Comparison of ENCODE assay signal across 17 cellular contexts in genomic region chr15:38587214-38587613, GRCh38. TPM values are rescaled to one million over a fixed set of nuclear protein-coding genes. Genes with fewer than 3 reads are reported as not detected.
DNase-seq lines count a peak whose midpoint lies in the region; ATAC-seq, FAIRE-seq and TF ChIP-seq lines count a peak whose summit lies in the region.
"Had no signal": no experiment of that assay in that cellular context is flagged by ENCODE, and none has a peak within 500 bp of the region (broad histone marks: within the 10 kb centered on the region; RNA-seq: fewer than 3 reads in every experiment).

No MANE protein-coding gene starts in this region.

- in situ Hi-C loops in GM12878 (cut with MboI): no loop called here

- TF ChIP-seq CTCF in GM12878 (IDR thresholded peaks at IDR 0.05 in 2 of 3, conservative IDR thresholded peaks at IDR 0.05 in 1 of 3; ENCODE audit: control insufficient read depth in 2 of 3, extremely low read depth in 1 of 3, insufficient read depth in 1 of 3, low read depth in 3 of 3, low read length in 3 of 3) (no peak), RWPE1 (conservative IDR thresholded peaks at IDR 0.05; ENCODE audit: low read depth) (no peak)

- no peak overlapping the region for H3K4me3 ChIP-seq in CD4-positive, CD25-positive, alpha-beta regulatory T cell (ENCODE audit: low read depth, low read length)
- H3K4me3 ChIP-seq in CD8-positive, alpha-beta memory T cell (ENCODE audit: low read length): peak overlapping the region; percentile 43
- H3K4me3 ChIP-seq in GM12878: no peak overlapping the region
- H3K4me3 ChIP-seq: gastroesophageal sphincter, SJSA1 had no signal

- SMC1A ChIA-PET in GM12878 (lab: Charles Lee; ENCODE audit: uncharacterized antibody, unreplicated experiment): interaction anchor here (0.7 to 4.1 kb wide), 17 partner anchors 9 to 147 kb away, joined by 3 to 36 read pairs (median 4); no protein-coding TSS in a partner anchor

- peaks cover 0 to 10% (median 2%) of the 10 kb centered on the region in 7 donors for H3K9me3 Mint-ChIP-seq in CD4-positive, CD25-positive, alpha-beta regulatory T cell
- H3K9me3 Mint-ChIP-seq in CD8-positive, alpha-beta memory T cell: peaks cover 0 to 6% (median 4%) of the 10 kb centered on the region in 5 donors

- peak overlapping the region; percentile 37 for H3K27ac ChIP-seq in CD4-positive, CD25-positive, alpha-beta regulatory T cell (ENCODE audit: insufficient read depth, low read length, poor library complexity, severe bottlenecking)
- H3K27ac ChIP-seq in CD8-positive, alpha-beta memory T cell (ENCODE audit: low read depth, low read length): no peak overlapping the region
- H3K27ac ChIP-seq in GM12878 (ENCODE audit: control insufficient read depth, insufficient read depth) (no peak overlapping the region), RWPE1 (no peak overlapping the region)
- H3K27ac ChIP-seq: gastroesophageal sphincter, SJSA1 had no signal

- FAIRE-seq in GM12878 (lab: Jason Lieb, UNC): no peak

- POLR2A ChIA-PET in CD8-positive, alpha-beta memory T cell (lab: Charles Lee): interaction anchor here (0.6 kb wide), 1 partner anchor 72 kb away, joined by 8 read pairs; no protein-coding TSS in a partner anchor
- POLR2A ChIA-PET in GM12878 (lab: Charles Lee): interaction anchor here (0.6 to 2.4 kb wide), 11 partner anchors 9 to 1087 kb away, joined by 3 to 6 read pairs (median 4); partner anchors contain the start of gene RASGRP1
- POLR2A ChIA-PET in RWPE1 (lab: Yijun Ruan, JAX; ENCODE audit: low non-redundant PET): no interaction called here

- peak; percentile 40 to 52 for ATAC-seq in CD4-positive, CD25-positive, alpha-beta regulatory T cell (ENCODE audit: low read depth in 2 of 2)
- peak; percentile 61 for ATAC-seq in HG03432 (IDR thresholded peaks at IDR 0.05; ENCODE audit: unreplicated experiment)
- peak; percentile 87 for ATAC-seq in GM12878
- ATAC-seq: esophagus mucosa, gastroesophageal sphincter, PC-3 had no signal

- no peak for TF ChIP-seq EP300 in GM12878 (IDR thresholded peaks at IDR 0.05; ENCODE audit: borderline replicate concordance in 1 of 2, control insufficient read depth in 1 of 2, low read depth in 2 of 2, low read length in 2 of 2)

- peak in 1 of 3 donors; percentile 70 for DNase-seq in CD4-positive, CD25-positive, alpha-beta regulatory T cell
- DNase-seq in CD8-positive, alpha-beta memory T cell: no peak
- DNase-seq in GM12878 (ENCODE audit: low read depth, low spot score) (no peak), NCI-H69 (lab: John Stamatoyannopoulos, UW) (no peak), SKM-1 treated with dmso at 0.1 percent for 144 hours (lab: John Stamatoyannopoulos, UW; ENCODE audit: unreplicated experiment) (no peak), RWPE1 (ENCODE audit: low spot score) (no peak), NCI-H2196 (lab: John Stamatoyannopoulos, UW; ENCODE audit: unreplicated experiment) (no peak)
- DNase-seq: AML-193; central memory CD4-positive, alpha-beta T cell; GDM1; KG1; NCI-H1417; PC-3 had no signal

- no peaks in the 10 kb centered on the region for H3K27me3 ChIP-seq in CD4-positive, CD25-positive, alpha-beta regulatory T cell (ENCODE audit: control insufficient read depth, insufficient read depth, low read length)
- no peaks in the 10 kb centered on the region for H3K27me3 ChIP-seq in CD8-positive, alpha-beta memory T cell (ENCODE audit: insufficient read depth, low read length, poor library complexity, severe bottlenecking)
- no peaks in the 10 kb centered on the region for H3K27me3 ChIP-seq in GM12878 (replicated peaks in 1 of 2; ENCODE audit: control insufficient read depth in 2 of 2, insufficient read depth in 2 of 2, low read length in 1 of 2)
- H3K27me3 ChIP-seq: gastroesophageal sphincter, SJSA1 had no signal

- TF ChIP-seq RAD21 in GM12878 (IDR thresholded peaks at IDR 0.05; ENCODE audit: insufficient read depth, low read depth, low read length): no peak

- H3K36me3 ChIP-seq in CD4-positive, CD25-positive, alpha-beta regulatory T cell (ENCODE audit: control insufficient read depth, insufficient read depth, low read length): no peaks in the 10 kb centered on the region
- no peaks in the 10 kb centered on the region for H3K36me3 ChIP-seq in CD8-positive, alpha-beta memory T cell (ENCODE audit: insufficient read depth, low read length)
- no peaks in the 10 kb centered on the region for H3K36me3 ChIP-seq in GM12878 (ENCODE audit: control insufficient read depth in 2 of 2, insufficient read depth in 2 of 2, low read length in 1 of 2)
- H3K36me3 ChIP-seq: gastroesophageal sphincter, SJSA1 had no signal

- CTCF ChIA-PET in CD8-positive, alpha-beta memory T cell (lab: Charles Lee): interaction anchor here (1.3 to 2.0 kb wide), 3 partner anchors 15 to 23 kb away, joined by 3 to 13 read pairs (median 3); partner anchors contain the start of gene RASGRP1
- CTCF ChIA-PET in GM12878 (lab: Yijun Ruan, JAX) (interaction anchor here (0.6 to 4.3 kb wide), 8 partner anchors 9 to 64 kb away, joined by 3 to 22 read pairs (median 4); no protein-coding TSS in a partner anchor), RWPE1 (lab: Yijun Ruan, JAX) (no interaction called here)

- H3K9me3 ChIP-seq in CD4-positive, CD25-positive, alpha-beta regulatory T cell (ENCODE audit: control insufficient read depth in 2 of 2, low read length in 2 of 2): no peaks in the 10 kb centered on the region
- no peaks in the 10 kb centered on the region for H3K9me3 ChIP-seq in CD8-positive, alpha-beta memory T cell (ENCODE audit: low read length)
- no peaks in the 10 kb centered on the region for H3K9me3 ChIP-seq in GM12878 (replicated peaks; ENCODE audit: control insufficient read depth, insufficient read depth, low read length)
- H3K9me3 ChIP-seq: gastroesophageal sphincter, SJSA1 had no signal

- no peak for TF ChIP-seq POLR2A in GM12878 (IDR thresholded peaks at IDR 0.05; ENCODE audit: low read depth, low read length)

- peak overlapping the region in 2 of 4 donors; percentile 38 to 61 for H3K4me3 Mint-ChIP-seq in CD4-positive, CD25-positive, alpha-beta regulatory T cell
- peak overlapping the region in 5 of 7 donors; percentile 15 to 70 (median 45) for H3K4me3 Mint-ChIP-seq in CD8-positive, alpha-beta memory T cell

- BruUV-seq in GM12878 (replicated peaks; lab: Mats Ljungman, UMichigan): no TSS peak

- H3K27ac Mint-ChIP-seq in CD4-positive, CD25-positive, alpha-beta regulatory T cell: peak overlapping the region; percentile 71 to 87 (median 82)
- H3K27ac Mint-ChIP-seq in CD8-positive, alpha-beta memory T cell: peak overlapping the region; percentile 58 to 92 (median 80)

- peaks cover 7% of the 10 kb centered on the region for H3K4me1 ChIP-seq in CD4-positive, CD25-positive, alpha-beta regulatory T cell (ENCODE audit: control insufficient read depth, insufficient read depth, low read length, poor library complexity, severe bottlenecking)
- peaks cover 19% of the 10 kb centered on the region for H3K4me1 ChIP-seq in CD8-positive, alpha-beta memory T cell (ENCODE audit: insufficient read depth, low read length)
- no peaks in the 10 kb centered on the region for H3K4me1 ChIP-seq in GM12878 (ENCODE audit: control insufficient read depth, insufficient read depth, low read length)
- H3K4me1 ChIP-seq: gastroesophageal sphincter, SJSA1 had no signal

- no peaks in the 10 kb centered on the region for H3K27me3 Mint-ChIP-seq in CD4-positive, CD25-positive, alpha-beta regulatory T cell
- peaks cover 0 to 2% of the 10 kb centered on the region in 2 donors for H3K27me3 Mint-ChIP-seq in CD8-positive, alpha-beta memory T cell

- H4K20me1 ChIP-seq in GM12878 (ENCODE audit: control insufficient read depth, insufficient read depth): no peaks in the 10 kb centered on the region

- H3K9ac ChIP-seq in GM12878 (ENCODE audit: control insufficient read depth, insufficient read depth, low read length): no peak overlapping the region

- H3K4me2 ChIP-seq in GM12878 (ENCODE audit: control insufficient read depth, insufficient read depth): 0 out of 2 replicates have a peak overlapping the region, but pooled peaks have one; percentile 1

- WGBS in GM12878 (ENCODE audit: insufficient coverage, insufficient replicate concordance, low lambda C conversion rate, missing lambda C conversion rate): 65% methylated on average over 6 of the region's 6 CpGs

- intact Hi-C loops in GM12878 (cut with micrococcal nuclease; ENCODE audit: unreplicated experiment): no loop called here

- no peaks in the 10 kb centered on the region for H3K79me2 ChIP-seq in GM12878 (ENCODE audit: control insufficient read depth, insufficient read depth, low read length)

- peaks cover 5 to 25% (median 19%) of the 10 kb centered on the region in 4 donors for H3K4me1 Mint-ChIP-seq in CD4-positive, CD25-positive, alpha-beta regulatory T cell
- H3K4me1 Mint-ChIP-seq in CD8-positive, alpha-beta memory T cell: peaks cover 17 to 36% (median 18%) of the 10 kb centered on the region in 3 donors

- peak overlapping the region; percentile 70 for H2AFZ ChIP-seq in GM12878 (ENCODE audit: control insufficient read depth, low read depth, low read length)

- RAD21 ChIA-PET in GM12878 (lab: Charles Lee; ENCODE audit: unreplicated experiment): interaction anchor here (1.0 to 2.5 kb wide), 11 partner anchors 9 to 147 kb away, joined by 3 to 13 read pairs (median 6); partner anchors contain the start of gene RASGRP1

- peaks cover 7% of the 10 kb centered on the region for H3K36me3 Mint-ChIP-seq in CD4-positive, CD25-positive, alpha-beta regulatory T cell
- peaks cover 0 to 16% (median 6%) of the 10 kb centered on the region in 3 donors for H3K36me3 Mint-ChIP-seq in CD8-positive, alpha-beta memory T cell

RNA-seq across cellular contexts. Expression of gene RASGRP1, which starts 22.6 kb away (rescaled TPM):
- total RNA-seq in CD4-positive, CD25-positive, alpha-beta regulatory T cell: 216 TPM
- polyA plus RNA-seq in CD4-positive, CD25-positive, alpha-beta regulatory T cell: 100 to 1,000 TPM in 1 of 4 donors, 10 to 100 TPM in 3; 74.5 to 108 (median 86.6) TPM
- total RNA-seq in CD8-positive, alpha-beta memory T cell: 10 to 100 TPM; 64.7 to 67.9 TPM
- polyA plus RNA-seq in CD8-positive, alpha-beta memory T cell: 90.9 TPM
- total RNA-seq in GM12878 (2013; cell fraction: nucleolus; rRNA removed): 151 and 158 TPM in 2 replicates
- total RNA-seq in GM12878 (2014; rRNA removed) (27.4 and 31.3 TPM in 2 replicates), GM12878 (2014; rRNA removed; fragmentation: Illumina TruSeq; extraction: Trizol) (23.5 and 23.8 TPM in 2 replicates), GM12878 (2021) (25.5 and 29.3 TPM in 2 replicates)
- polyA plus RNA-seq in GM12878 (2011; ENCODE audit: low read depth): 5.6 TPM
- polyA plus RNA-seq in GM12878 (2011; rRNA removed) (234 and 259 TPM in 2 replicates), GM12878 (2014; fragmentation: Illumina TruSeq; extraction: Trizol) (26.0 and 32.7 TPM in 2 replicates), GM12878 (2014; fragmentation: Nextera tagmentation; extraction: Ambion mirVana) (1 to 10 TPM; 5.6 to 6.2 TPM), GM12878 (2014; rRNA removed) (17.0 and 18.3 TPM in 2 replicates), GM12878 (2016; fragmentation: Nextera tagmentation; extraction: Ambion mirVana) (10 to 100 TPM in 1 of 2 experiments, 1 to 10 TPM in 1; 9.9 to 13.3 TPM)
- 137 and 158 TPM in 2 replicates for polyA plus RNA-seq in GM12878 (2011; cell fraction: cytosol; rRNA removed)
- polyA plus RNA-seq in GM12878 (2011; cell fraction: nucleus; rRNA removed): 185 and 295 TPM in 2 replicates
- polyA plus RNA-seq in GM12878 (2012): 5.8 and 12.5 TPM in 2 replicates
- 397 and 409 TPM in 2 replicates for polyA minus RNA-seq in GM12878 (2011; rRNA and poly(A)+ RNA removed)
- 114 and 130 TPM in 2 replicates for polyA minus RNA-seq in GM12878 (2011; cell fraction: cytosol; rRNA and poly(A)+ RNA removed)
- 267 and 279 TPM in 2 replicates for polyA minus RNA-seq in GM12878 (2011; cell fraction: nucleus; rRNA and poly(A)+ RNA removed)
- total RNA-seq: PC-3, SJSA1 had no signal
